ENCODE assay signal across 8 cellular contexts in genomic region chr1:24929876-24930702, GRCh38. TPM values are rescaled to one million over a fixed set of nuclear protein-coding genes. Genes with fewer than 3 reads are reported as not detected.
A peak's percentile ranks its signal among the peaks of the same experiment; 100 is the strongest.
DNase-seq lines count a peak whose midpoint lies in the region; ATAC-seq and TF ChIP-seq lines count a peak whose summit lies in the region.

TSS of gene RUNX3 (minus strand) at chr1:24930276. CDS start at chr1:24929868, 408 bp downstream.

- POLR2A ChIA-PET in PC-3 (lab: Charles Lee; ENCODE audit: unreplicated experiment) = no interaction called here

- H3K9me2 ChIP-seq in PC-3 (replicated peaks; ENCODE audit: low read length) (no peaks in the 10 kb centered on the region), hepatocyte (replicated peaks; ENCODE audit: insufficient read depth) (no peaks in the 10 kb centered on the region)

- no peaks in the 10 kb centered on the region for H3K9me3 ChIP-seq in PC-3 (ENCODE audit: low read length)
- H3K9me3 ChIP-seq in hepatocyte (ENCODE audit: low read depth) = no peaks in the 10 kb centered on the region

- H3K27me3 Mint-ChIP-seq in activated T-helper 17 cell treated with anti-CD3 and anti-CD28 coated beads, Interleukin-2, amount 50 U/mL, for 72 hours = no peaks in the 10 kb centered on the region

- TF ChIP-seq CTCF in PC-3 (conservative IDR thresholded peaks at IDR 0.05; ENCODE audit: low read depth, low read length) = no peak
- no peak for TF ChIP-seq CTCF in hepatocyte (IDR thresholded peaks at IDR 0.05; ENCODE audit: poor library complexity)

- WGBS in hepatocyte (ENCODE audit: low lambda C conversion rate, missing lambda C conversion rate) = 1% methylated on average over 75 of the region's 117 CpGs

- no TSS peak for BruUV-seq in PC-3 (replicated peaks; lab: Mats Ljungman, UMichigan)

- no peak within 1 kb of the TSS for H3K9ac ChIP-seq in PC-3 (ENCODE audit: low read length)

- peaks cover 85% of the 10 kb centered on the region for H3K36me3 Mint-ChIP-seq in activated T-helper 17 cell treated with anti-CD3 and anti-CD28 coated beads, Interleukin-2, amount 50 U/mL, for 72 hours (ENCODE audit: low read depth)

- no peak within 1 kb of the TSS for H3K27ac ChIP-seq in PC-3 (ENCODE audit: low read length)
- no peak within 1 kb of the TSS for H3K27ac ChIP-seq in hepatocyte

- H3K27ac Mint-ChIP-seq in activated T-helper 17 cell treated with anti-CD3 and anti-CD28 coated beads, Interleukin-2, amount 50 U/mL, for 72 hours = peak within 1 kb of the TSS; percentile 94

- H3F3A ChIP-seq in PC-3 (ENCODE audit: low read length, unreplicated experiment) = no peaks in the 10 kb centered on the region

- no peaks in the 10 kb centered on the region for H3K9me3 Mint-ChIP-seq in activated T-helper 17 cell treated with anti-CD3 and anti-CD28 coated beads, Interleukin-2, amount 50 U/mL, for 72 hours

- H3K4me2 ChIP-seq in PC-3 (ENCODE audit: low read length) (peak within 1 kb of the TSS; percentile 75), hepatocyte (peak within 1 kb of the TSS; percentile 73)

- H4K20me1 ChIP-seq in PC-3 (ENCODE audit: low read length) (no peaks in the 10 kb centered on the region), hepatocyte (ENCODE audit: insufficient read depth, poor library complexity, severe bottlenecking) (no peaks in the 10 kb centered on the region)

- H3K4me1 ChIP-seq in PC-3 (ENCODE audit: insufficient read depth, low read length) = no peaks in the 10 kb centered on the region
- peaks cover 20% of the 10 kb centered on the region for H3K4me1 ChIP-seq in hepatocyte (ENCODE audit: insufficient read depth)

- H3K4me1 Mint-ChIP-seq in activated T-helper 17 cell treated with anti-CD3 and anti-CD28 coated beads, Interleukin-2, amount 50 U/mL, for 72 hours = peaks cover 28% of the 10 kb centered on the region

- DNase-seq in D341Med (ENCODE audit: low spot score) (peak; percentile 83), PC-3 (peak; percentile 51), hepatocyte (ENCODE audit: low spot score) (peak; percentile 45), amniotic stem cell (lab: John Stamatoyannopoulos, UW) (no peak)
- peak; percentile 74 to 93 (median 82) for DNase-seq in stimulated activated CD4-positive, alpha-beta T cell treated with anti-CD3 and anti-CD28 coated beads, Interleukin-1b, Interleukin-23, amount 100 ng/mL, for 24 hours (ENCODE audit: low read depth in 4 of 4, low spot score in 1 of 4)

- H3K27me3 ChIP-seq in PC-3 (ENCODE audit: low read length) = peaks cover 67% of the 10 kb centered on the region
- H3K27me3 ChIP-seq in hepatocyte = peaks cover 94% of the 10 kb centered on the region

- H3K36me3 ChIP-seq in PC-3 (ENCODE audit: low read depth, low read length) (no peaks in the 10 kb centered on the region), hepatocyte (replicated peaks; ENCODE audit: insufficient read depth, low read depth) (no peaks in the 10 kb centered on the region)

- peak; percentile 69 for ATAC-seq in GM19395 (IDR thresholded peaks at IDR 0.05; ENCODE audit: unreplicated experiment)
- peak; percentile 63 for ATAC-seq in HG03460 (IDR thresholded peaks at IDR 0.05; ENCODE audit: unreplicated experiment)
- ATAC-seq in PC-3 = peak; percentile 16; the same call in 1 of the 2 replicates
- ATAC-seq in activated T-helper 17 cell treated with anti-CD3 and anti-CD28 coated beads, Interleukin-2, amount 50 U/mL, for 72 hours (replicated peaks) = peak; percentile 78

- H3K4me3 Mint-ChIP-seq in activated T-helper 17 cell treated with anti-CD3 and anti-CD28 coated beads, Interleukin-2, amount 50 U/mL, for 72 hours = peak within 1 kb of the TSS; percentile 92

- H3K79me2 ChIP-seq in PC-3 (ENCODE audit: low read length) (no peaks in the 10 kb centered on the region), hepatocyte (no peaks in the 10 kb centered on the region)

- peak within 1 kb of the TSS; percentile 59 for H3K4me3 ChIP-seq in PC-3 (ENCODE audit: low read length)
- no peak within 1 kb of the TSS for H3K4me3 ChIP-seq in hepatocyte

- H2AFZ ChIP-seq in PC-3 (ENCODE audit: low read length) (peak within 1 kb of the TSS; percentile 54), hepatocyte (peak within 1 kb of the TSS; percentile 45)

- CTCF ChIA-PET in PC-3 (lab: Charles Lee) = no interaction called here

- intact Hi-C loops in PC-3 (cut with micrococcal nuclease) = no loop called here

RNA-seq across cellular contexts. Expression of gene RUNX3, which starts in this region (rescaled TPM):
- total RNA-seq in PC-3 (2014; rRNA removed) (2.8 and 3.7 TPM in 2 replicates), hepatocyte (0.13 and 0.28 TPM in 2 replicates)
- 100 to 1,000 TPM; 116 to 145 TPM for total RNA-seq in activated T-helper 17 cell treated with anti-CD3 and anti-CD28 coated beads, Interleukin-2, amount 50 U/mL, for 72 hours
- polyA plus RNA-seq in hepatocyte = 0.16 and 0.67 TPM in 2 replicates

Comparison
In these comparisons a context has a peak if more than half of its experiments do, and no peak if none do; other contexts are left out.
1. RNA of gene RUNX3 (total RNA-seq): 116 to 145 TPM in activated T-helper 17 cell treated with anti-CD3 and anti-CD28 coated beads, Interleukin-2, amount 50 U/mL, for 72 hours; 2.8 to 3.7 TPM in PC-3 and 0.13 to 0.28 TPM in hepatocyte; every median in the first group is over 10 times any median in the second.
2. Peak in DNase-seq and H3K4me2 ChIP-seq in hepatocyte; RNA of the gene not detected or under 1 TPM.
3. ATAC-seq: peak in every context shown above with its lines; median percentile 78 in activated T-helper 17 cell treated with anti-CD3 and anti-CD28 coated beads, Interleukin-2, amount 50 U/mL, for 72 hours; 69 in GM19395; 63 in HG03460; 16 in PC-3.